1 cellular context compared by ENCODE assay signal in the genomic region with DNA sequence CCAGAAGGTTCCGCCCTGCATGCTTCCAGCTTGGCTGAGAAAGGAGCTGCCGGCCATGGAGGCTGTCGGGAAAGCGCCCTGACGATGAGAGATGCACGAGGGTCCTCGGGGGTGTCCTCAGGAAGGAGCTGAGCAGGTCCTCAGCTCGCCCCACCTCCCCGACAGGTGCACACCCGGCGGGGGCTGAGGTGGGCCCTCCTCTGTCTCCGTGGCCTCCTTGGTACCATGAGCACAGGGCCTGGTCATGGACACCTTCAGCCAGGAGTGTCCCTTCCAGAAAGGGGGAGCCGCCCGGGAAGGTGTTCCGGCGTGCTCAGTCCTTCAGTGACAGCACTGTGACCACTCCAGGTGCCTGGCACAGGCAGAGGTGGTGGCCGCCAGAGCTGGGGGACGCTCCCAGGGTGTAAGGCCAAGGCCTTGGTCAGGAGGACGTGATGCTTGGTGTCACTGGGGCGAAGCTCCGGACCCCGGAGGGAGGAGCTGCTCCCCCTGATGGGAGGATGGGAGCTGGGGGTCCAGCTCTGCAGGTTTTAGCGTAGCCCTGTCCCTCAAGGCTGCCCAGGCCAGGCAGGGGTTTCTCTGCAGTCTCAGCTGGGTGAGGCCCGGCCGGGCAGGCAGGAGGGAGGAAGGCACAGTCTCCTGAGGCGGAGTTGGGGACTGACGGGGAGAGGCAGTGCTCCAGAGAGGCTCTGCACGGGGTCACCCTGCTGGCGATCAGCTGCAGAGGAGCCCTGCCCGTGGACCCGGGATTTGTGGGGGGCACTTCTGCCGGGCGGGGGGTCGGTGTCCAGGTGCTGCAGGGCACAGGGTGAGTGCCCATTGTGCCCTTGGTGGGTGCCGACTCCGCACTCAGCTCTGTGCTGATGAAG.
TF ChIP-seq lines count a peak whose summit lies in the region.

No MANE protein-coding gene starts in this region.

TF ChIP-seq in WTC11, 78 proteins besides CTCF, POLR2A, EP300 and RAD21:
- TF ChIP-seq STAT6 (CRISPR knock-in tag; conservative IDR thresholded peaks at IDR 0.05; ENCODE audit: low read depth) (no peak), TCF7 (CRISPR knock-in tag; IDR thresholded peaks at IDR 0.05; ENCODE audit: low read depth) (no peak), ATF1 (CRISPR knock-in tag; IDR thresholded peaks at IDR 0.05) (no peak), MAX (CRISPR knock-in tag; IDR thresholded peaks at IDR 0.05) (no peak), SMAD4 (CRISPR knock-in tag; IDR thresholded peaks at IDR 0.05) (no peak), AR (CRISPR knock-in tag; IDR thresholded peaks at IDR 0.05) (no peak), ELF4 (CRISPR knock-in tag; IDR thresholded peaks at IDR 0.05; ENCODE audit: low read depth) (no peak), IRF1 (CRISPR knock-in tag; IDR thresholded peaks at IDR 0.05) (no peak), ZNF423 (CRISPR knock-in tag; IDR thresholded peaks at IDR 0.05) (no peak), GRHL2 (CRISPR knock-in tag; IDR thresholded peaks at IDR 0.05; ENCODE audit: insufficient replicate concordance, severe bottlenecking) (no peak), SOX15 (CRISPR knock-in tag; IDR thresholded peaks at IDR 0.05) (no peak), GABPB1 (CRISPR knock-in tag; IDR thresholded peaks at IDR 0.05) (no peak)
- TF ChIP-seq, protein P1, sequence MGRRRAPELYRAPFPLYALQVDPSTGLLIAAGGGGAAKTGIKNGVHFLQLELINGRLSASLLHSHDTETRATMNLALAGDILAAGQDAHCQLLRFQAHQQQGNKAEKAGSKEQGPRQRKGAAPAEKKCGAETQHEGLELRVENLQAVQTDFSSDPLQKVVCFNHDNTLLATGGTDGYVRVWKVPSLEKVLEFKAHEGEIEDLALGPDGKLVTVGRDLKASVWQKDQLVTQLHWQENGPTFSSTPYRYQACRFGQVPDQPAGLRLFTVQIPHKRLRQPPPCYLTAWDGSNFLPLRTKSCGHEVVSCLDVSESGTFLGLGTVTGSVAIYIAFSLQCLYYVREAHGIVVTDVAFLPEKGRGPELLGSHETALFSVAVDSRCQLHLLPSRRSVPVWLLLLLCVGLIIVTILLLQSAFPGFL (CRISPR knock-in tag; IDR thresholded peaks at IDR 0.05; ENCODE audit: borderline replicate concordance): no peak
- TF ChIP-seq, protein P2, sequence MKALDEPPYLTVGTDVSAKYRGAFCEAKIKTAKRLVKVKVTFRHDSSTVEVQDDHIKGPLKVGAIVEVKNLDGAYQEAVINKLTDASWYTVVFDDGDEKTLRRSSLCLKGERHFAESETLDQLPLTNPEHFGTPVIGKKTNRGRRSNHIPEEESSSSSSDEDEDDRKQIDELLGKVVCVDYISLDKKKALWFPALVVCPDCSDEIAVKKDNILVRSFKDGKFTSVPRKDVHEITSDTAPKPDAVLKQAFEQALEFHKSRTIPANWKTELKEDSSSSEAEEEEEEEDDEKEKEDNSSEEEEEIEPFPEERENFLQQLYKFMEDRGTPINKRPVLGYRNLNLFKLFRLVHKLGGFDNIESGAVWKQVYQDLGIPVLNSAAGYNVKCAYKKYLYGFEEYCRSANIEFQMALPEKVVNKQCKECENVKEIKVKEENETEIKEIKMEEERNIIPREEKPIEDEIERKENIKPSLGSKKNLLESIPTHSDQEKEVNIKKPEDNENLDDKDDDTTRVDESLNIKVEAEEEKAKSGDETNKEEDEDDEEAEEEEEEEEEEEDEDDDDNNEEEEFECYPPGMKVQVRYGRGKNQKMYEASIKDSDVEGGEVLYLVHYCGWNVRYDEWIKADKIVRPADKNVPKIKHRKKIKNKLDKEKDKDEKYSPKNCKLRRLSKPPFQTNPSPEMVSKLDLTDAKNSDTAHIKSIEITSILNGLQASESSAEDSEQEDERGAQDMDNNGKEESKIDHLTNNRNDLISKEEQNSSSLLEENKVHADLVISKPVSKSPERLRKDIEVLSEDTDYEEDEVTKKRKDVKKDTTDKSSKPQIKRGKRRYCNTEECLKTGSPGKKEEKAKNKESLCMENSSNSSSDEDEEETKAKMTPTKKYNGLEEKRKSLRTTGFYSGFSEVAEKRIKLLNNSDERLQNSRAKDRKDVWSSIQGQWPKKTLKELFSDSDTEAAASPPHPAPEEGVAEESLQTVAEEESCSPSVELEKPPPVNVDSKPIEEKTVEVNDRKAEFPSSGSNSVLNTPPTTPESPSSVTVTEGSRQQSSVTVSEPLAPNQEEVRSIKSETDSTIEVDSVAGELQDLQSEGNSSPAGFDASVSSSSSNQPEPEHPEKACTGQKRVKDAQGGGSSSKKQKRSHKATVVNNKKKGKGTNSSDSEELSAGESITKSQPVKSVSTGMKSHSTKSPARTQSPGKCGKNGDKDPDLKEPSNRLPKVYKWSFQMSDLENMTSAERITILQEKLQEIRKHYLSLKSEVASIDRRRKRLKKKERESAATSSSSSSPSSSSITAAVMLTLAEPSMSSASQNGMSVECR (CRISPR knock-in tag; IDR thresholded peaks at IDR 0.05; ENCODE audit: borderline replicate concordance): no peak
- TF ChIP-seq, protein P3, sequence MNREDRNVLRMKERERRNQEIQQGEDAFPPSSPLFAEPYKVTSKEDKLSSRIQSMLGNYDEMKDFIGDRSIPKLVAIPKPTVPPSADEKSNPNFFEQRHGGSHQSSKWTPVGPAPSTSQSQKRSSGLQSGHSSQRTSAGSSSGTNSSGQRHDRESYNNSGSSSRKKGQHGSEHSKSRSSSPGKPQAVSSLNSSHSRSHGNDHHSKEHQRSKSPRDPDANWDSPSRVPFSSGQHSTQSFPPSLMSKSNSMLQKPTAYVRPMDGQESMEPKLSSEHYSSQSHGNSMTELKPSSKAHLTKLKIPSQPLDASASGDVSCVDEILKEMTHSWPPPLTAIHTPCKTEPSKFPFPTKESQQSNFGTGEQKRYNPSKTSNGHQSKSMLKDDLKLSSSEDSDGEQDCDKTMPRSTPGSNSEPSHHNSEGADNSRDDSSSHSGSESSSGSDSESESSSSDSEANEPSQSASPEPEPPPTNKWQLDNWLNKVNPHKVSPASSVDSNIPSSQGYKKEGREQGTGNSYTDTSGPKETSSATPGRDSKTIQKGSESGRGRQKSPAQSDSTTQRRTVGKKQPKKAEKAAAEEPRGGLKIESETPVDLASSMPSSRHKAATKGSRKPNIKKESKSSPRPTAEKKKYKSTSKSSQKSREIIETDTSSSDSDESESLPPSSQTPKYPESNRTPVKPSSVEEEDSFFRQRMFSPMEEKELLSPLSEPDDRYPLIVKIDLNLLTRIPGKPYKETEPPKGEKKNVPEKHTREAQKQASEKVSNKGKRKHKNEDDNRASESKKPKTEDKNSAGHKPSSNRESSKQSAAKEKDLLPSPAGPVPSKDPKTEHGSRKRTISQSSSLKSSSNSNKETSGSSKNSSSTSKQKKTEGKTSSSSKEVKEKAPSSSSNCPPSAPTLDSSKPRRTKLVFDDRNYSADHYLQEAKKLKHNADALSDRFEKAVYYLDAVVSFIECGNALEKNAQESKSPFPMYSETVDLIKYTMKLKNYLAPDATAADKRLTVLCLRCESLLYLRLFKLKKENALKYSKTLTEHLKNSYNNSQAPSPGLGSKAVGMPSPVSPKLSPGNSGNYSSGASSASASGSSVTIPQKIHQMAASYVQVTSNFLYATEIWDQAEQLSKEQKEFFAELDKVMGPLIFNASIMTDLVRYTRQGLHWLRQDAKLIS (CRISPR knock-in tag; IDR thresholded peaks at IDR 0.05; ENCODE audit: borderline replicate concordance): no peak
TF ChIP-seq in WTC11: peak in this region for 0.
